ENCODE assay signal across 10 cellular contexts in genomic region chr12:52148541-52149181, GRCh38. TPM values are rescaled to one million over a fixed set of nuclear protein-coding genes. Genes with fewer than 3 reads are reported as not detected.
DNase-seq lines count a peak whose midpoint lies in the region; ATAC-seq and TF ChIP-seq lines count a peak whose summit lies in the region.
"Had no signal": no experiment of that assay in that cellular context is flagged by ENCODE, and none has a peak within 500 bp of the region (broad histone marks: within the 10 kb centered on the region; RNA-seq: fewer than 3 reads in every experiment).

No MANE protein-coding gene starts in this region.

- H3K79me2 ChIP-seq in HCT116 (ENCODE audit: insufficient read depth, low read length) (peaks cover 15% of the 10 kb centered on the region; the same call in 1 of the 2 replicates), smooth muscle cell (ENCODE audit: low read depth) (no peaks in the 10 kb centered on the region)

- intact Hi-C loops in HCT116 (cut with micrococcal nuclease) (loop anchor here (1.0 to 5.0 kb wide), 2 partner anchors 132 to 724 kb away; no protein-coding TSS in a partner anchor), Panc1 (cut with micrococcal nuclease; ENCODE audit: unreplicated experiment) (loop anchor here (10.0 kb wide), 1 partner anchor 436 kb away; no protein-coding TSS in a partner anchor), right cardiac atrium (cut with DNase I) (no loop called here)

- H3K27me3 ChIP-seq in HCT116 (ENCODE audit: insufficient read depth, low read length), result no peaks in the 10 kb centered on the region
- no peaks in the 10 kb centered on the region for H3K27me3 ChIP-seq in Panc1 (ENCODE audit: control insufficient read depth, insufficient read depth, low read length)
- no peaks in the 10 kb centered on the region for H3K27me3 ChIP-seq in right cardiac atrium (ENCODE audit: control insufficient read depth, insufficient read depth)
- no peaks in the 10 kb centered on the region for H3K27me3 ChIP-seq in smooth muscle cell (ENCODE audit: low read depth)

- H3F3A ChIP-seq in smooth muscle cell (ENCODE audit: low read depth), result no peaks in the 10 kb centered on the region

- CTCF ChIA-PET in HCT116 (lab: Charles Lee) (interaction anchor here (0.6 to 7.0 kb wide), 20 partner anchors 9 to 832 kb away, joined by 3 to 140 read pairs (median 4); no protein-coding TSS in a partner anchor), Panc1 (lab: Charles Lee) (interaction anchor here (1.0 to 2.4 kb wide), 5 partner anchors 8 to 731 kb away, joined by 3 to 8 read pairs (median 6); no protein-coding TSS in a partner anchor)

- H3K36me3 ChIP-seq in HCT116 (ENCODE audit: control insufficient read depth in 1 of 2, insufficient read depth in 2 of 2, low read length in 2 of 2), result no peaks in the 10 kb centered on the region
- no peaks in the 10 kb centered on the region for H3K36me3 ChIP-seq in Panc1 (ENCODE audit: control insufficient read depth, insufficient read depth, low read length)
- H3K36me3 ChIP-seq in smooth muscle cell (ENCODE audit: low read depth), result no peaks in the 10 kb centered on the region

- H3K4me2 ChIP-seq in HCT116 (ENCODE audit: low read length) (peak overlapping the region; percentile 87), smooth muscle cell (no peak overlapping the region)

- TF ChIP-seq POLR2A in HCT116 (IDR thresholded peaks at IDR 0.05; ENCODE audit: borderline replicate concordance, extremely low read depth, insufficient read depth, insufficient read length), result peak; percentile 1

- H4K20me1 ChIP-seq in HCT116 (ENCODE audit: insufficient read depth), result no peaks in the 10 kb centered on the region
- no peaks in the 10 kb centered on the region for H4K20me1 ChIP-seq in smooth muscle cell (ENCODE audit: low read depth)

- peak overlapping the region in 1 of 2 experiments; percentile 23; a peak in 1 of 4 replicates for H3K4me3 ChIP-seq in HCT116 (replicated peaks in 1 of 2; ENCODE audit: low read depth in 1 of 2, low read length in 2 of 2)
- no peak overlapping the region for H3K4me3 ChIP-seq in Panc1 (ENCODE audit: low read depth in 2 of 2, low read length in 2 of 2)
- no peak overlapping the region for H3K4me3 ChIP-seq in right cardiac atrium (ENCODE audit: low read length)
- H3K4me3 ChIP-seq in smooth muscle cell, result no peak overlapping the region

- no peaks in the 10 kb centered on the region for H3K9me2 ChIP-seq in HCT116 (ENCODE audit: insufficient read depth)

- H3K9me3 ChIP-seq in HCT116 (ENCODE audit: control insufficient read depth in 1 of 2, insufficient read depth in 1 of 2, low read depth in 1 of 2, low read length in 2 of 2), result no peaks in the 10 kb centered on the region
- H3K9me3 ChIP-seq in Panc1 (ENCODE audit: control insufficient read depth, insufficient read depth, low read depth, low read length), result no peaks in the 10 kb centered on the region
- no peaks in the 10 kb centered on the region for H3K9me3 ChIP-seq in right cardiac atrium (ENCODE audit: control insufficient read depth, low read length)
- H3K9me3 ChIP-seq in smooth muscle cell (replicated peaks; ENCODE audit: low read depth), result no peaks in the 10 kb centered on the region

- POLR2A ChIA-PET in HCT116 (lab: Charles Lee), result interaction anchor here (0.7 to 3.7 kb wide), 20 partner anchors 8 to 857 kb away, joined by 3 to 48 read pairs (median 4); partner anchors contain the start of genes EIF4B and KRT8
- POLR2A ChIA-PET in Panc1 (lab: Charles Lee), result no interaction called here

- in situ Hi-C loops in Panc1 (cut with HindIII; ENCODE audit: low pct_unique_long_range_greater_than_20kb, low sequenced_read_pairs), result no loop called here

- no TSS peak for BruUV-seq in HCT116 (replicated peaks; lab: Mats Ljungman, UMichigan)
- no TSS peak for BruUV-seq in Panc1 (replicated peaks; lab: Mats Ljungman, UMichigan)

- peak; percentile 53 for ATAC-seq in HCT116
- peak; percentile 33 for ATAC-seq in Panc1
- no peak for ATAC-seq in right cardiac atrium
- no peak for ATAC-seq in stimulated activated naive CD8-positive, alpha-beta T cell treated with anti-CD3 and anti-CD28 coated beads, Interleukin-15, Interleukin-2, amounts not matched to agents 100 U/mL and 50 U/mL, for 24 hours

- H2AFZ ChIP-seq in HCT116 (ENCODE audit: low read depth, low read length, poor library complexity, severe bottlenecking) (no peak overlapping the region), smooth muscle cell (ENCODE audit: low read depth) (no peak overlapping the region)

- H3K4me1 ChIP-seq in HCT116 (ENCODE audit: control insufficient read depth in 1 of 2, insufficient read depth in 2 of 2, low read length in 2 of 2), result peaks cover 88 to 100% of the 10 kb centered on the region in 2 experiments
- H3K4me1 ChIP-seq in Panc1 (ENCODE audit: control insufficient read depth, insufficient read depth, low read length), result peaks cover 75% of the 10 kb centered on the region
- H3K4me1 ChIP-seq in right cardiac atrium (ENCODE audit: control insufficient read depth, insufficient read depth, low read length), result peaks cover 8% of the 10 kb centered on the region
- H3K4me1 ChIP-seq in smooth muscle cell (ENCODE audit: low read depth), result peaks cover 13% of the 10 kb centered on the region

- H3K27ac ChIP-seq in HCT116 (ENCODE audit: low read depth, low read length) (peak overlapping the region; percentile 100), Panc1 (ENCODE audit: low read length) (peak overlapping the region; percentile 97), right cardiac atrium (ENCODE audit: low read length) (no peak overlapping the region), smooth muscle cell (ENCODE audit: low read depth) (peak overlapping the region; percentile 98)

- RAD21 ChIA-PET in HCT116 (lab: Charles Lee; ENCODE audit: low non-redundant PET in 1 of 2, low total read pairs in 2 of 2, uncharacterized antibody in 2 of 2, unreplicated experiment in 2 of 2), result interaction anchor here (0.7 to 0.9 kb wide), 4 partner anchors 8 to 731 kb away, joined by 3 to 5 read pairs (median 3); no protein-coding TSS in a partner anchor

- TF ChIP-seq CTCF in HCT116 (IDR thresholded peaks at IDR 0.05 in 2 of 3, conservative IDR thresholded peaks at IDR 0.05 in 1 of 3; ENCODE audit: borderline replicate concordance in 1 of 3, insufficient read depth in 1 of 3, low read depth in 2 of 3, low read length in 2 of 3), result no peak
- no peak for TF ChIP-seq CTCF in Panc1 (IDR thresholded peaks at IDR 0.05)
- no peak for TF ChIP-seq CTCF in smooth muscle cell (IDR thresholded peaks at IDR 0.05; ENCODE audit: borderline replicate concordance, insufficient read depth, poor library complexity, severe bottlenecking)

- WGBS in right cardiac atrium, result 90% methylated on average over 13 of the region's 13 CpGs
- 85% methylated on average over 13 of the region's 13 CpGs for WGBS in smooth muscle cell (ENCODE audit: low lambda C conversion rate)

- peak overlapping the region; percentile 91 for H3K9ac ChIP-seq in HCT116 (ENCODE audit: low read length)
- peak overlapping the region; percentile 82 for H3K9ac ChIP-seq in smooth muscle cell (ENCODE audit: low read depth)

- DNase-seq in HCT116 (ENCODE audit: low read depth, low spot score) (peak; percentile 91), Panc1 (ENCODE audit: low read depth, low spot score) (no peak), right cardiac atrium (peak; percentile 35 to 65 (median 53)), smooth muscle cell (lab: John Stamatoyannopoulos, UW; ENCODE audit: unreplicated experiment) (no peak), NCI-H2029 (lab: John Stamatoyannopoulos, UW) (no peak), T-helper 9 cell (no peak)
- DNase-seq in stimulated activated naive CD8-positive, alpha-beta T cell treated with anti-CD3 and anti-CD28 coated beads, Interleukin-15, Interleukin-2, amounts not matched to agents 100 U/mL and 50 U/mL, for 24 hours, result no peak
- DNase-seq: amniotic stem cell; NCI-H1694 treated with DMSO at 0.1 percent for 48 hours; stimulated activated CD4-positive, alpha-beta T cell treated with anti-CD3 and anti-CD28 coated beads, Interleukin-2, amount 100 ng/mL, for 24 hours had no signal

- no peak for TF ChIP-seq RAD21 in HCT116 (IDR thresholded peaks at IDR 0.05; ENCODE audit: low read depth)

TF ChIP-seq in HCT116, 20 proteins besides CTCF, POLR2A, EP300 and RAD21:
- TF ChIP-seq ZFX (IDR thresholded peaks at IDR 0.05) (0 out of 2 replicates have a peak, but pooled peaks have one; percentile 18), POLR2AphosphoS5 (IDR thresholded peaks at IDR 0.05; ENCODE audit: low read depth, low read length) (peak; percentile 56), SRF (IDR thresholded peaks at IDR 0.05; ENCODE audit: low read depth) (no peak), EGR1 (IDR thresholded peaks at IDR 0.05; ENCODE audit: low read depth) (no peak), TCF7L2 (IDR thresholded peaks at IDR 0.05; ENCODE audit: borderline replicate concordance, extremely low read depth, insufficient read depth, insufficient read length) (peak; percentile 72)
- TF ChIP-seq, protein P1, sequence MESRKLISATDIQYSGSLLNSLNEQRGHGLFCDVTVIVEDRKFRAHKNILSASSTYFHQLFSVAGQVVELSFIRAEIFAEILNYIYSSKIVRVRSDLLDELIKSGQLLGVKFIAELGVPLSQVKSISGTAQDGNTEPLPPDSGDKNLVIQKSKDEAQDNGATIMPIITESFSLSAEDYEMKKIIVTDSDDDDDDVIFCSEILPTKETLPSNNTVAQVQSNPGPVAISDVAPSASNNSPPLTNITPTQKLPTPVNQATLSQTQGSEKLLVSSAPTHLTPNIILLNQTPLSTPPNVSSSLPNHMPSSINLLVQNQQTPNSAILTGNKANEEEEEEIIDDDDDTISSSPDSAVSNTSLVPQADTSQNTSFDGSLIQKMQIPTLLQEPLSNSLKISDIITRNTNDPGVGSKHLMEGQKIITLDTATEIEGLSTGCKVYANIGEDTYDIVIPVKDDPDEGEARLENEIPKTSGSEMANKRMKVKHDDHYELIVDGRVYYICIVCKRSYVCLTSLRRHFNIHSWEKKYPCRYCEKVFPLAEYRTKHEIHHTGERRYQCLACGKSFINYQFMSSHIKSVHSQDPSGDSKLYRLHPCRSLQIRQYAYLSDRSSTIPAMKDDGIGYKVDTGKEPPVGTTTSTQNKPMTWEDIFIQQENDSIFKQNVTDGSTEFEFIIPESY (IDR thresholded peaks at IDR 0.05; ENCODE audit: extremely low read depth, insufficient replicate concordance, low read length), result peak; percentile 38

RNA-seq across cellular contexts. Expression of gene KRT80, which starts 43.2 kb away (rescaled TPM):
- total RNA-seq in HCT116 (2021; ENCODE audit: unreplicated experiment) (8.8 TPM), Panc1 (2021; ENCODE audit: unreplicated experiment) (51.5 TPM), right cardiac atrium (under 1 TPM in 1 of 4 donors, not detected in 3; 0.06 TPM), smooth muscle cell (6.7 and 11.7 TPM in 2 replicates)
- polyA plus RNA-seq in HCT116 (2012), result 14.4 and 24.3 TPM in 2 replicates
- 30.3 TPM for polyA plus RNA-seq in Panc1 (2012; ENCODE audit: insufficient read length)
- polyA plus RNA-seq in right cardiac atrium (0.05 TPM), smooth muscle cell (5.1 and 6.6 TPM in 2 replicates)

Comparison
In these comparisons a context has a peak if more than half of its experiments do, and no peak if none do; other contexts are left out.
1. ATAC-seq: peak in HCT116 (single experiment) and Panc1 (single experiment); none in right cardiac atrium (0 of 2) and stimulated activated naive CD8-positive, alpha-beta T cell treated with anti-CD3 and anti-CD28 coated beads, Interleukin-15, Interleukin-2, amounts not matched to agents 100 U/mL and 50 U/mL, for 24 hours (single experiment).
2. DNase-seq: peak in HCT116 (single experiment) and right cardiac atrium (3 of 3); none in Panc1 (single experiment), smooth muscle cell (single experiment), NCI-H2029 (single experiment), T-helper 9 cell (single experiment) and stimulated activated naive CD8-positive, alpha-beta T cell treated with anti-CD3 and anti-CD28 coated beads, Interleukin-15, Interleukin-2, amounts not matched to agents 100 U/mL and 50 U/mL, for 24 hours (single experiment).
3. intact Hi-C loops: an anchor here in HCT116 (1.0 to 5.0 kb wide) and Panc1 (10.0 kb wide); none called in right cardiac atrium.